8 cellular contexts compared by ENCODE assay signal in genomic region chr1:234730542-234731370, GRCh38.
DNase-seq lines count a peak whose midpoint lies in the region; ATAC-seq, FAIRE-seq and TF ChIP-seq lines count a peak whose summit lies in the region.

No MANE protein-coding gene starts in this region.

- H2BK5ac ChIP-seq in H1 (ENCODE audit: low read depth, low read length), result 0 out of 2 replicates have a peak overlapping the region, but pooled peaks have one; percentile 2

- intact Hi-C loops in left lung (cut with DNase I) (no loop called here), left ventricle myocardium superior (cut with micrococcal nuclease) (no loop called here)

- TF ChIP-seq CTCF in H1 (IDR thresholded peaks at IDR 0.05; ENCODE audit: control extremely low read depth in 1 of 3, insufficient read depth in 1 of 3, low read depth in 1 of 3, low read length in 3 of 3), result no peak
- no peak for TF ChIP-seq CTCF in left lung (IDR thresholded peaks at IDR 0.05)

- H3K4me3 ChIP-seq in BLaER1 treated with 17β-estradiol and CSF1 and Interleukin-3, amounts not matched to agents 10 nM and 100 nM, result no peak overlapping the region
- H3K4me3 ChIP-seq in H1 (ENCODE audit: extremely low read depth in 1 of 4, insufficient read depth in 2 of 4, low read depth in 3 of 4, low read length in 4 of 4) (no peak overlapping the region), left lung (no peak overlapping the region)

- POLR2A ChIA-PET in H1 (lab: Charles Lee; ENCODE audit: partially characterized antibody), result no interaction called here

- H2BK12ac ChIP-seq in H1 (ENCODE audit: low read depth, low read length), result no peak overlapping the region

- no peak overlapping the region for H2BK120ac ChIP-seq in H1 (replicated peaks; ENCODE audit: low read depth, low read length)

- H4K20me1 ChIP-seq in BLaER1 treated with 17β-estradiol and CSF1 and Interleukin-3, amounts not matched to agents 10 nM and 100 nM, result no peaks in the 10 kb centered on the region
- H4K20me1 ChIP-seq in H1 (replicated peaks in 1 of 2; ENCODE audit: control insufficient read depth in 1 of 2, insufficient read depth in 2 of 2, low read length in 2 of 2), result no peaks in the 10 kb centered on the region

- no peak for TF ChIP-seq POLR2A in H1 (IDR thresholded peaks at IDR 0.05; ENCODE audit: control extremely low read depth in 1 of 2, low read depth in 2 of 2, low read length in 2 of 2)

- H3K14ac ChIP-seq in H1 (ENCODE audit: insufficient read length), result no peak overlapping the region

- no peak overlapping the region for H2AFZ ChIP-seq in H1 (ENCODE audit: low read length)

- TF ChIP-seq RAD21 in H1 (IDR thresholded peaks at IDR 0.05 in 1 of 2, conservative IDR thresholded peaks at IDR 0.05 in 1 of 2; ENCODE audit: low read depth in 2 of 2, low read length in 2 of 2), result peak in 1 of 2 experiments; percentile 14; a peak in 1 of 4 replicates

- H3K27me3 ChIP-seq in BLaER1 treated with 17β-estradiol and CSF1 and Interleukin-3, amounts not matched to agents 10 nM and 100 nM, result no peaks in the 10 kb centered on the region
- H3K27me3 ChIP-seq in H1 (replicated peaks in 1 of 4; ENCODE audit: control insufficient read depth in 3 of 4, extremely low read depth in 1 of 4, insufficient read depth in 3 of 4, low read length in 3 of 4) (peaks cover 0 to 2% (median 0%) of the 10 kb centered on the region in 4 experiments; a peak in 1 of 7 replicates), left lung (no peaks in the 10 kb centered on the region)

- peak overlapping the region; percentile 40; the same call in 1 of the 2 replicates for H3K18ac ChIP-seq in H1 (ENCODE audit: extremely low read depth, low read length)

- no peak for FAIRE-seq in H1 (lab: Jason Lieb, UNC)

- no peak overlapping the region for H4K91ac ChIP-seq in H1 (replicated peaks; ENCODE audit: insufficient read length, low read length)

- H3K23ac ChIP-seq in H1 (ENCODE audit: insufficient read length), result no peak overlapping the region

- no peak overlapping the region for H3K4ac ChIP-seq in H1 (replicated peaks; ENCODE audit: insufficient read length, low read depth, low read length)

- H4K8ac ChIP-seq in H1 (ENCODE audit: extremely low read depth, insufficient read depth, low read length), result no peak overlapping the region; the same call in 1 of the 2 replicates

- no peaks in the 10 kb centered on the region for H3K36me3 ChIP-seq in BLaER1 treated with 17β-estradiol and CSF1 and Interleukin-3, amounts not matched to agents 10 nM and 100 nM
- H3K36me3 ChIP-seq in H1 (ENCODE audit: control insufficient read depth in 2 of 4, insufficient read depth in 4 of 4, low read length in 3 of 4), result no peaks in the 10 kb centered on the region
- no peaks in the 10 kb centered on the region for H3K36me3 ChIP-seq in left lung

- H3K4me2 ChIP-seq in BLaER1 treated with 17β-estradiol and CSF1 and Interleukin-3, amounts not matched to agents 10 nM and 100 nM, result peak overlapping the region; percentile 59 to 95 (median 91)
- no peak overlapping the region for H3K4me2 ChIP-seq in H1 (ENCODE audit: insufficient read depth in 1 of 2, low read depth in 2 of 2, low read length in 2 of 2)

- no peak overlapping the region for H4K5ac ChIP-seq in H1 (ENCODE audit: insufficient read length, low read depth, low read length)

- H2BK15ac ChIP-seq in H1 (ENCODE audit: low read length), result no peak overlapping the region

- H3K79me2 ChIP-seq in H1 (ENCODE audit: control insufficient read depth in 1 of 2, insufficient read depth in 2 of 2, low read length in 2 of 2), result no peaks in the 10 kb centered on the region

- H3K27ac ChIP-seq in BLaER1 treated with 17β-estradiol and CSF1 and Interleukin-3, amounts not matched to agents 10 nM and 100 nM, result peak overlapping the region in 10 of 11 experiments; percentile 6 to 72 (median 60); a peak in 16 of 22 replicates
- H3K27ac ChIP-seq in H1 (ENCODE audit: low read depth, low read length), result no peak overlapping the region
- no peak overlapping the region for H3K27ac ChIP-seq in left lung

- H3K56ac ChIP-seq in H1 (replicated peaks; ENCODE audit: insufficient read length, low read depth, low read length), result no peak overlapping the region

- H3K9ac ChIP-seq in BLaER1 treated with 17β-estradiol and CSF1 and Interleukin-3, amounts not matched to agents 10 nM and 100 nM, result peak overlapping the region in 3 of 11 experiments; percentile 9 to 39 (median 17); a peak in 3 of 22 replicates
- H3K9ac ChIP-seq in H1 (replicated peaks in 1 of 4; ENCODE audit: extremely low read depth in 1 of 4, low read depth in 3 of 4, low read length in 3 of 4), result no peak overlapping the region

- no peaks in the 10 kb centered on the region for H3K79me1 ChIP-seq in H1 (ENCODE audit: low read depth, low read length)

- WGBS in H1 (ENCODE audit: extremely low coverage in 1 of 2, insufficient coverage in 1 of 2, insufficient read length in 1 of 2, insufficient replicate concordance in 2 of 2, low coverage in 1 of 2, low lambda C conversion rate in 2 of 2, missing lambda C conversion rate in 1 of 2), 2 experiments, result 96% methylated on average over 6 of the region's 6 CpGs; no CpG with 5 or more reads in 1 of the 2 experiments

- in situ Hi-C loops in ACHN (cut with HindIII; ENCODE audit: low pct_ligation_motif_present, low pct_unique_long_range_greater_than_20kb, low sequenced_read_pairs), result loop anchor here (25.0 kb wide), 1 partner anchor 107 kb away; no protein-coding TSS in a partner anchor

- ATAC-seq in GM21526 (IDR thresholded peaks at IDR 0.05; ENCODE audit: low FRiP score, unreplicated experiment) (peak; percentile 26), left lung (no peak), left ventricle myocardium superior (no peak)

- CTCF ChIA-PET in H1 (lab: Charles Lee; ENCODE audit: partially characterized antibody), result interaction anchor here (0.8 kb wide), 2 partner anchors 15 to 133 kb away, joined by 3 read pairs; no protein-coding TSS in a partner anchor

- peak; percentile 74 for DNase-seq in OCI-M1 (lab: John Stamatoyannopoulos, UW)
- DNase-seq in H1 (ENCODE audit: low read depth in 1 of 2, low spot score in 2 of 2), result no peak
- DNase-seq in left lung, result no peak
- no peak for DNase-seq in left ventricle myocardium superior
- no peak for DNase-seq in COLO829 (ENCODE audit: low spot score)
- no peak for DNase-seq in ACHN

- H3K9me3 ChIP-seq in BLaER1 treated with 17β-estradiol and CSF1 and Interleukin-3, amounts not matched to agents 10 nM and 100 nM (replicated peaks in 1 of 11), result no peaks in the 10 kb centered on the region
- H3K9me3 ChIP-seq in H1 (ENCODE audit: insufficient read depth in 2 of 2, low read depth in 1 of 2, low read length in 1 of 2) (no peaks in the 10 kb centered on the region), left lung (no peaks in the 10 kb centered on the region)

- peaks cover 74 to 89% (median 80%) of the 10 kb centered on the region in 10 experiments for H3K4me1 ChIP-seq in BLaER1 treated with 17β-estradiol and CSF1 and Interleukin-3, amounts not matched to agents 10 nM and 100 nM
- peaks cover 7 to 13% (median 10%) of the 10 kb centered on the region in 4 experiments for H3K4me1 ChIP-seq in H1 (replicated peaks in 1 of 4; ENCODE audit: control insufficient read depth in 3 of 4, insufficient read depth in 4 of 4, low read length in 3 of 4)
- H3K4me1 ChIP-seq in left lung, result peaks cover 9 to 52% of the 10 kb centered on the region in 2 donors

- H2BK20ac ChIP-seq in H1 (ENCODE audit: low read length), result 0 out of 2 replicates have a peak overlapping the region, but pooled peaks have one; percentile 35

- H2AK5ac ChIP-seq in H1 (ENCODE audit: low read depth, low read length), result no peak overlapping the region

- H3K23me2 ChIP-seq in H1 (ENCODE audit: low read depth, low read length), result no peaks in the 10 kb centered on the region

- no peak for TF ChIP-seq EP300 in H1 (IDR thresholded peaks at IDR 0.05; ENCODE audit: borderline replicate concordance in 1 of 2, low read depth in 2 of 2, low read length in 2 of 2)

TF ChIP-seq in H1, 55 proteins besides CTCF, POLR2A, EP300 and RAD21 (continues in another document):
- no peak for TF ChIP-seq GTF2F1 (IDR thresholded peaks at IDR 0.05; ENCODE audit: borderline replicate concordance, low read depth, low read length)

Comparison
In these comparisons a context has a peak if more than half of its experiments do, and no peak if none do; other contexts are left out.
1. H3K27ac ChIP-seq: peak in BLaER1 treated with 17β-estradiol and CSF1 and Interleukin-3, amounts not matched to agents 10 nM and 100 nM (10 of 11); none in H1 (single experiment) and left lung (0 of 2).
2. H3K4me2 ChIP-seq: peak in BLaER1 treated with 17β-estradiol and CSF1 and Interleukin-3, amounts not matched to agents 10 nM and 100 nM (11 of 11); none in H1 (0 of 2).